Comparison of ENCODE assay signal across 1 cellular context in the genomic region with DNA sequence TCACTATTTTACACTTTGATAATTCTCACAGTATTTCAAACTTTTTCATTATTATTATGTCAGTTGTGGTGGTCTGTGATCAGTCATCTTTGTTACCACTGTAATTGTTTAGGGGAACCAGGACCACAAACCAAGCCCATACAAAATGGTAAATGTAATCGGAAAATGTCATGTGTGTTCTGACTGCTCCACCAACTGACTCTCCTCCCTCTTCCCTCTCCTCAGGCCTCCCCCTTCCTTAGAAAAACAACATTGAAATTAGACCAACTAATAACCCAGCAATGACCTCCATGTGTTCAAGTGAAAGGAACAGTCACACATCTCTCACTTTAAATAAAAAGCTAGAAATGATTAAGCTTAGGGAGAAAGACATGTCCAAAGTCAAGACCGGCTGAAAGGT.
TF ChIP-seq lines count a peak whose summit lies in the region.

No MANE protein-coding gene starts in this region.

TF ChIP-seq in HepG2, 621 proteins besides CTCF, POLR2A, EP300 and RAD21:
- no peak for TF ChIP-seq SUZ12 (IDR thresholded peaks at IDR 0.05; ENCODE audit: low read depth, low read length)
- TF ChIP-seq SOX6 (IDR thresholded peaks at IDR 0.05) = no peak
- TF ChIP-seq SOX6 (CRISPR knock-in tag; IDR thresholded peaks at IDR 0.05) = 0 out of 2 replicates have a peak, but pooled peaks have one; percentile 10
TF ChIP-seq in HepG2: peak in this region for 1.
